Comparison of ENCODE assay signal across 8 cellular contexts in the genomic region with DNA sequence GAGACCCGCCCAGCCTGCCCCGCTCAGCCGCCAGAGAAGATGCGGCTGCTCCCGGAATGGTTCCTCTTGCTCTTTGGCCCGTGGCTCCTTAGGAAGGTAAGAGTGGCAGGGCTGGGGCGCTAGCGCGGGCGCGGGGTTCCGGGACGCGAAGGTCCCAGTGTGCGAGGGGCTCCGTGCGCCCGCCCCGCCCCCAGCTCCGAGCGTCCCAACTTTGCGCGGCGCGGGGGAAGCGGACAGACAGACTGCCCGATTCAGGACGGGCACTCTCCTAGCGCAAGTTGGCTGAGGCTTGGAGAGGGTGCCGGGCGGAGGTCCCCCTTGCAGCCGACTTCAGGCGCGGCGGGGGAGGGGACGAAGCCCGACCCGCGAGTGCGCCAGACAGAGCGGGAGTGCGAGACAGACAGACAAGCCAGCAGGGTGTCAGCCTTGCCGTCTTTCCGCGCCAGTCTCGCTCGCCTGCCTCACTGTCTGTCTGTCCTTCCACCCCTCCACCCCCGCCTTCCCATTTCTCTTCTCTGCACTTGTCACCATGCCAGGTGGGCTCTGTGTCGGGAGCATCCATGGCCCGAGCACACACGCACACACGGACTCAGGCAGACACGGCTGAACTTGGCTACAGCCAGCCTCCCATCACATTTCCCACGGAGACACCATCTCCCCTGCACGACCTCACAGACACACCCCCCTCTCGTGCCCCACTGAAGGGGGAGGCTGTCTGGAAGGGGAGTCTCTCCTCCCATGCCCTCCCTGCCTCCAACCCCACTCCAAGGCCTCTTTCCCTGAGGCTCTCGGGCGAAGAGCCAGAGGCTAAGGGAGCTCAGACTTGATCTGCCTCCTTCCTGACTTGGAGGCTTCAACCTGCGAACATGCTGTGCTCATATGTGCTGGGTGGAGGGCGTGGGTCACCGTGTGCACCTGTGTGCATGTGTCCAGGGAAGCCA. TPM values are rescaled to one million over a fixed set of nuclear protein-coding genes. Genes with fewer than 3 reads are reported as not detected.
DNase-seq lines count a peak whose midpoint lies in the region; ATAC-seq lines count a peak whose summit lies in the region.

No MANE protein-coding gene starts in this region.

- H2AK5ac ChIP-seq in mesendoderm (ENCODE audit: low read length), result no peak overlapping the region

- peaks cover 2% of the 10 kb centered on the region for H3K36me3 Mint-ChIP-seq in IgD-negative memory B cell
- no peaks in the 10 kb centered on the region for H3K36me3 Mint-ChIP-seq in activated naive CD8-positive, alpha-beta T cell treated with anti-CD3 and anti-CD28 coated beads, Interleukin-2, amount 50 U/mL, for 24 hours (ENCODE audit: low read depth)

- no peak overlapping the region for H4K8ac ChIP-seq in mesendoderm (ENCODE audit: low read depth, low read length)

- peak overlapping the region; percentile 33 for H3K4me2 ChIP-seq in mesendoderm (ENCODE audit: low read length)

- H3K27me3 Mint-ChIP-seq in IgD-negative memory B cell, result peaks cover 68% of the 10 kb centered on the region
- H3K27me3 Mint-ChIP-seq in activated naive CD8-positive, alpha-beta T cell treated with anti-CD3 and anti-CD28 coated beads, Interleukin-2, amount 50 U/mL, for 24 hours, result peaks cover 74% of the 10 kb centered on the region

- DNase-seq in DMS79 (lab: John Stamatoyannopoulos, UW) (peak; percentile 19), mesendoderm (no peak), COLO829 (ENCODE audit: low spot score) (no peak), AML-193 (lab: John Stamatoyannopoulos, UW) (no peak), epidermal melanocyte (ENCODE audit: insufficient read length, low spot score) (no peak)
- no peak for DNase-seq in activated naive CD8-positive, alpha-beta T cell treated with anti-CD3 and anti-CD28 coated beads, Interleukin-2, amount 50 U/mL, for 24 hours

- H3K9me3 Mint-ChIP-seq in IgD-negative memory B cell, result no peaks in the 10 kb centered on the region
- H3K9me3 Mint-ChIP-seq in activated naive CD8-positive, alpha-beta T cell treated with anti-CD3 and anti-CD28 coated beads, Interleukin-2, amount 50 U/mL, for 24 hours, result no peaks in the 10 kb centered on the region

- no peaks in the 10 kb centered on the region for H3K4me1 ChIP-seq in mesendoderm (ENCODE audit: control insufficient read depth, low read depth, low read length)

- ATAC-seq in activated naive CD8-positive, alpha-beta T cell treated with anti-CD3 and anti-CD28 coated beads, Interleukin-2, amount 50 U/mL, for 24 hours, result no peak
- ATAC-seq in GM21390 (IDR thresholded peaks at IDR 0.05; ENCODE audit: unreplicated experiment), result no peak

- H3K27ac ChIP-seq in mesendoderm (ENCODE audit: low read depth, low read length), result no peak overlapping the region

- H2BK5ac ChIP-seq in mesendoderm (ENCODE audit: low read length), result no peak overlapping the region

- peaks cover 13 to 46% (median 41%) of the 10 kb centered on the region in 3 donors for H3K4me1 Mint-ChIP-seq in IgD-negative memory B cell
- peaks cover 45% of the 10 kb centered on the region for H3K4me1 Mint-ChIP-seq in activated naive CD8-positive, alpha-beta T cell treated with anti-CD3 and anti-CD28 coated beads, Interleukin-2, amount 50 U/mL, for 24 hours

- H3K23ac ChIP-seq in mesendoderm (ENCODE audit: low read length), result no peak overlapping the region

- H3K4me3 ChIP-seq in mesendoderm (ENCODE audit: low read length), result no peak overlapping the region

- no peaks in the 10 kb centered on the region for H3K79me1 ChIP-seq in mesendoderm (ENCODE audit: low read length)

- no peak overlapping the region for H3K4ac ChIP-seq in mesendoderm (ENCODE audit: low read depth, low read length)

- no peak overlapping the region for H2BK120ac ChIP-seq in mesendoderm (ENCODE audit: low read depth, low read length)

- no CpG with 5 or more reads among the region's 61 CpGs for WGBS in mesendoderm (ENCODE audit: extremely low coverage, insufficient coverage, low lambda C conversion rate)

- H3K27me3 ChIP-seq in mesendoderm (ENCODE audit: insufficient read depth, low read length, poor library complexity), result peaks cover 58% of the 10 kb centered on the region

- H3K27ac Mint-ChIP-seq in IgD-negative memory B cell, result peak overlapping the region in 2 of 3 donors; percentile 2 to 39
- no peak overlapping the region for H3K27ac Mint-ChIP-seq in activated naive CD8-positive, alpha-beta T cell treated with anti-CD3 and anti-CD28 coated beads, Interleukin-2, amount 50 U/mL, for 24 hours

- no peaks in the 10 kb centered on the region for H3K79me2 ChIP-seq in mesendoderm (ENCODE audit: control insufficient read depth, insufficient read depth, low read length)

- H3K9ac ChIP-seq in mesendoderm (ENCODE audit: low read length), result peak overlapping the region; percentile 30

- H4K5ac ChIP-seq in mesendoderm (ENCODE audit: low read length), result no peak overlapping the region

- no peak overlapping the region for H3K18ac ChIP-seq in mesendoderm (ENCODE audit: low read length)

- H3K4me3 Mint-ChIP-seq in IgD-negative memory B cell, result peak overlapping the region; percentile 8 to 93 (median 90)
- H3K4me3 Mint-ChIP-seq in activated naive CD8-positive, alpha-beta T cell treated with anti-CD3 and anti-CD28 coated beads, Interleukin-2, amount 50 U/mL, for 24 hours, result peak overlapping the region; percentile 74

- H3K56ac ChIP-seq in mesendoderm (ENCODE audit: low read length), result peak overlapping the region; percentile 54

- no peaks in the 10 kb centered on the region for H3K36me3 ChIP-seq in mesendoderm (ENCODE audit: control insufficient read depth, insufficient read depth, low read length)

- no peak overlapping the region for H2BK15ac ChIP-seq in mesendoderm (replicated peaks; ENCODE audit: low read depth)

RNA-seq across cellular contexts. Expression of a gene that starts 0.6 kb away (rescaled TPM):
- polyA plus RNA-seq in IgD-negative memory B cell, result 8.3 TPM
- 0.52 TPM for polyA plus RNA-seq in mesendoderm (2013, experiment 1 of 2)
- polyA plus RNA-seq in mesendoderm (2013, experiment 2 of 2), result 0.42 TPM

RNA-seq across cellular contexts. Expression of a gene that starts 12.3 kb away (rescaled TPM):
- polyA plus RNA-seq in IgD-negative memory B cell, result 176 TPM
- polyA plus RNA-seq in mesendoderm (2013, experiment 1 of 2), result 223 TPM
- polyA plus RNA-seq in mesendoderm (2013, experiment 2 of 2), result 222 TPM

RNA-seq across cellular contexts. Expression of a gene that starts 33.8 kb away (rescaled TPM):
- polyA plus RNA-seq in IgD-negative memory B cell, result 2.4 TPM
- polyA plus RNA-seq in mesendoderm (2013, experiment 1 of 2), result 0.24 TPM
- 0.42 TPM for polyA plus RNA-seq in mesendoderm (2013, experiment 2 of 2)
